Comparison of ENCODE assay signal across 30 cellular contexts in the genomic region with DNA sequence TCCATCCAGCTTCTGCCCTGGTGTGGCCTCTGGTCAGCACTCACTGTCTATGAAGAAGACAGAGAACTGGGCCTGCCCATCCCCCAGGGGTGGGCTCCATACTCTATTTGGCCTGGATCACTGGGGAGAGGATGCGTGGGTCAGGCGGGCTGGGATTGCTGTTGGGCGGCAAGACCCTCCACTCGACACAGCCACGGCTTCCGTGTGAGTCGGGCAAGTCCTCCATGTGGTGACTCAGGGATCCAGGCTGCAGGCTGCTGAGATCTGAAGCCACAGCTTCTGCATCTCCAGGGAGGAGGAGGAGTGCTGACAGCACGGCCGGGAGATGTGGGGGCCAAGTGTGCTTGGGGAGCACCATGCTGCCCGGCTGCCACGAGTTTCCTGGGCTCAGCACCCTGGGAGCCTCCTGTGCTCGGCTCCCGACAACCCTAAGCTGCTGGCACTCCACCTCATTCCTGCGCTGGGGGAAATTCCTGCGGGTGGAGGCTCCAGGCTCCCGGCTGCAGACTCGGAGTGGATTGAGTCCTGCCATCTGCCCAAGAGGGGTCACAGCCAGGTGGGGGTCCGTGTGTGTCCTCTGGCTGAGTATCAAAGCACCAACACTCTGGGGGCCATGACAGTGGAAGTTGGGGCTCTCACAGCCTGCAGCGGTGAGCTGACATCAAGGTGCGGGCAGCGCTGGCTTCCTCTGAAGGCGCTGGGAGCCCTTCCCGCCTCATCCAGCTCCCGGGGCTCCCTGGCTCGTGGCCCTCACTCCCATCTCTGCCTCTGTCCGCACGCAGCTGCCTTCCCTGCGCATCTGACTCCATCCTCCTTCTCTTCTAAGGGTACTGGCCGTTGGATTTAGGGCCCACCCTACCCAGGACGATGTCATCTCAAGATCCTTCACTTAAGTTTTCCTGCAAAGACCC. TPM values are rescaled to one million over a fixed set of nuclear protein-coding genes. Genes with fewer than 3 reads are reported as not detected.
DNase-seq lines count a peak whose midpoint lies in the region; ATAC-seq, FAIRE-seq and TF ChIP-seq lines count a peak whose summit lies in the region.
"Had no signal": no experiment of that assay in that cellular context is flagged by ENCODE, and none has a peak within 500 bp of the region (broad histone marks: within the 10 kb centered on the region; RNA-seq: fewer than 3 reads in every experiment).

No MANE protein-coding gene starts in this region.

- intact Hi-C loops in Right ventricle myocardium inferior (cut with DNase I) (no loop called here), left ventricle myocardium inferior (cut with micrococcal nuclease) (no loop called here)

- no peak overlapping the region for H3K9ac ChIP-seq in iPS-18a (ENCODE audit: low read length)

- peaks cover 5% of the 10 kb centered on the region for H3K36me3 Mint-ChIP-seq in T-helper 17 cell (ENCODE audit: low read depth)

- H3K27me3 ChIP-seq in left ventricle myocardium inferior (ENCODE audit: low read depth) (peaks cover 82% of the 10 kb centered on the region), iPS-18a (ENCODE audit: control insufficient read depth, insufficient read depth, low read length) (peaks cover 23% of the 10 kb centered on the region)
- H3K27me3 ChIP-seq: thyroid gland had no signal

- H3K27me3 Mint-ChIP-seq in T-helper 17 cell: peaks cover 11% of the 10 kb centered on the region

- no peak overlapping the region for H3K27ac Mint-ChIP-seq in T-helper 17 cell
- H3K27ac Mint-ChIP-seq: activated CD8-positive, alpha-beta T cell treated with anti-CD3 and anti-CD28 coated beads, Interleukin-2, amount 10 ng/mL, durations not matched to agents 7 days and 5 days; activated naive CD4-positive, alpha-beta T cell treated with anti-CD3 and anti-CD28 coated beads, Interleukin-2, amount 50 U/mL, for 24 hours; activated T-helper 2 cell treated with anti-CD3 and anti-CD28 coated beads, Interferon-gamma antibody, Interleukin-2, Interleukin-4, amounts not matched to agents 10 μg/mL and 5 μg/mL and 100 μg/mL, durations not matched to agents 14 hours and 24 hours and 36 hours; naive B cell had no signal

- H3K4me3 ChIP-seq in left ventricle myocardium inferior (no peak overlapping the region), iPS-18a (ENCODE audit: low read length) (peak overlapping the region; percentile 33)
- H3K4me3 ChIP-seq: stomach, thyroid gland had no signal

- H3K27ac ChIP-seq in left ventricle myocardium inferior (replicated peaks) (no peak overlapping the region), iPS-18a (ENCODE audit: low read length) (no peak overlapping the region)
- H3K27ac ChIP-seq: stomach, thyroid gland had no signal

- no peak for TF ChIP-seq CTCF in left ventricle myocardium inferior (IDR thresholded peaks at IDR 0.05; ENCODE audit: borderline replicate concordance)

- DNase-seq in Right ventricle myocardium inferior (ENCODE audit: missing footprints): peak; percentile 23
- no peak for DNase-seq in left ventricle myocardium inferior
- no peak for DNase-seq in T-helper 17 cell
- peak; percentile 63 for DNase-seq in urothelium cell line (ENCODE audit: low spot score)
- no peak for DNase-seq in NOMO-1 treated with DMSO at 0.1 percent for 48 hours (lab: John Stamatoyannopoulos, UW; ENCODE audit: unreplicated experiment)
- DNase-seq: activated CD8-positive, alpha-beta T cell treated with anti-CD3 and anti-CD28 coated beads, Interleukin-2, amount 10 ng/mL, durations not matched to agents 7 days and 5 days; amygdala; CD8-positive, alpha-beta memory T cell; DMS53; effector CD8-positive, alpha-beta T cell; foreskin fibroblast; head of caudate nucleus; naive B cell; NCI-H1105; NCI-H187 treated with DMSO at 0.1 percent for 48 hours; NCI-H2227 treated with DMSO at 0.1 percent for 48 hours; RPMI8226; small intestine; stimulated activated CD8-positive, alpha-beta memory T cell treated with anti-CD3 and anti-CD28 coated beads, Interleukin-4, amount 100 ng/mL, for 48 hours; stomach; T-helper 2 cell; thyroid gland had no signal

- no peak for FAIRE-seq in urothelium cell line (lab: Jason Lieb, UNC)
- FAIRE-seq: small intestine had no signal

- H3K9me3 ChIP-seq in left ventricle myocardium inferior (replicated peaks) (peaks cover 44% of the 10 kb centered on the region), T-helper 17 cell (ENCODE audit: control insufficient read depth, low read length, poor library complexity, severe bottlenecking) (no peaks in the 10 kb centered on the region), iPS-18a (ENCODE audit: control insufficient read depth, low read depth, low read length) (peaks cover 6% of the 10 kb centered on the region)
- H3K9me3 ChIP-seq: thyroid gland had no signal

- no peaks in the 10 kb centered on the region for H3K36me3 ChIP-seq in left ventricle myocardium inferior
- no peaks in the 10 kb centered on the region for H3K36me3 ChIP-seq in iPS-18a (ENCODE audit: control insufficient read depth, low read depth, low read length)
- H3K36me3 ChIP-seq: stomach, thyroid gland had no signal

- no peak for ATAC-seq in Right ventricle myocardium inferior
- ATAC-seq in T-helper 17 cell: no peak
- no peak for ATAC-seq in GM18511 (IDR thresholded peaks at IDR 0.05; ENCODE audit: unreplicated experiment)
- no peak for ATAC-seq in HG02981 (IDR thresholded peaks at IDR 0.05; ENCODE audit: unreplicated experiment)
- ATAC-seq: activated CD8-positive, alpha-beta T cell treated with anti-CD3 and anti-CD28 coated beads, Interleukin-2, amount 10 ng/mL, durations not matched to agents 7 days and 5 days; left lobe of liver had no signal

- H3K4me3 Mint-ChIP-seq in T-helper 17 cell: peak overlapping the region; percentile 63
- H3K4me3 Mint-ChIP-seq: activated CD8-positive, alpha-beta T cell treated with anti-CD3 and anti-CD28 coated beads, Interleukin-2, amount 10 ng/mL, durations not matched to agents 7 days and 5 days; activated naive CD4-positive, alpha-beta T cell treated with anti-CD3 and anti-CD28 coated beads, Interleukin-2, amount 50 U/mL, for 24 hours; B cell; naive B cell had no signal

- peaks cover 12% of the 10 kb centered on the region for H3K4me1 Mint-ChIP-seq in T-helper 17 cell

- H3K4me1 ChIP-seq in left ventricle myocardium inferior (peaks cover 17% of the 10 kb centered on the region), iPS-18a (ENCODE audit: control insufficient read depth, low read depth, low read length) (peaks cover 13% of the 10 kb centered on the region)
- H3K4me1 ChIP-seq: thyroid gland had no signal

RNA-seq across cellular contexts. Expression of a gene that starts 24.4 kb away (rescaled TPM):
- 11.1 TPM for total RNA-seq in Right ventricle myocardium inferior
- total RNA-seq in left ventricle myocardium inferior: 8.6 TPM
- total RNA-seq in T-helper 17 cell: 1 to 10 TPM; 3.2 to 4.4 TPM
- total RNA-seq: activated CD8-positive, alpha-beta T cell treated with anti-CD3 and anti-CD28 coated beads, Interleukin-2, amount 10 ng/mL, durations not matched to agents 7 days and 5 days; M059J had no signal

Comparison
In these comparisons a context has a peak if more than half of its experiments do, and no peak if none do; other contexts are left out.
1. DNase-seq: peak in Right ventricle myocardium inferior (single experiment) and urothelium cell line (single experiment); none in left ventricle myocardium inferior (single experiment), T-helper 17 cell (0 of 3) and NOMO-1 treated with DMSO at 0.1 percent for 48 hours (single experiment).